ENCODE assay signal across 15 cellular contexts in the genomic region with DNA sequence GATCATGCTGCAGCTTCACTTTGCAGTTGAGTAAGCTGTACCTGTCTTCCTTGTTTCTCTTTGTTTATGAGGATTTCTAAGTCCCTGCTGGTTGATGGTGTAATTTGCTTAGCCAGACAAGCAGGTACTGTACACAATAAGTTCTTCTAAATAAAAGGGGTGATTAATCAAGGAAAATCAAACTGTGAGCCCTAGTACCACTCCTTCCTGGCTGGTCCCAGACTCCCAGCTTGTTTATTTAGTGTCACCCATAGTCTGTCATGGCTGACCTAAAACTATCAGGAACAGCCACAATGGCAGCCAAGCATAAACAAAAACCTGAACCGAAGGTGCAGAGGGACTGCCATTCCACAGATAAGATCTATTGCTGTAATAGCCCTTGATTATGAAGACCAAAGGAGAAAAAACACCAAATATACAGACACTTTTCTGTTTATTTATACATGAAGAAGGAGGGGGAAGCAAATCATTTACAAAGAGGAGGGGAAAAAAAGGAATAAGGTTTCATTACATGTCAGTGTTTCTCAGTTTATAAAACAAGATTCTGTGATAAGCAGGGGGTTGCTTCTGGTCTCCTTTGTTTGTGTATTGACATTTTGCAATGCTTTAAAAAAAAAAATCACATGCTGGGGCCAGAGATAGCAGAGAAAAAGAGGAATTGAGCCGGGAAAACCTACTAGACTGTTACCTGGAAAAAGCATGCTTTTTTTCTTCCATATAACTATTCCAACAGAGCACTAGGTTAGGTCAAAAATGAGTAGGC.
DNase-seq lines count a peak whose midpoint lies in the region; ATAC-seq and TF ChIP-seq lines count a peak whose summit lies in the region.
"Had no signal": no experiment of that assay in that cellular context is flagged by ENCODE, and none has a peak within 500 bp of the region (broad histone marks: within the 10 kb centered on the region; RNA-seq: fewer than 3 reads in every experiment).

No MANE protein-coding gene starts in this region.

- TF ChIP-seq CTCF in neural progenitor cell (IDR thresholded peaks at IDR 0.05): no peak

- no peak overlapping the region for H3K27ac Mint-ChIP-seq in neural progenitor cell
- H3K27ac Mint-ChIP-seq: activated naive CD4-positive, alpha-beta T cell treated with anti-CD3 and anti-CD28 coated beads, Interleukin-2, amount 50 U/mL, for 72 hours had no signal

- no peak overlapping the region for H3K4me3 ChIP-seq in neural progenitor cell
- H3K4me3 ChIP-seq: GM12878, psoas muscle, thoracic aorta had no signal

- no peak overlapping the region for H3K4me2 ChIP-seq in neural progenitor cell

- H3F3A ChIP-seq in neural progenitor cell (ENCODE audit: low read depth): no peaks in the 10 kb centered on the region

- H2AFZ ChIP-seq in neural progenitor cell (replicated peaks): peak overlapping the region; percentile 75

- no peak overlapping the region for H3K4me3 Mint-ChIP-seq in neural progenitor cell

- no peaks in the 10 kb centered on the region for H3K9me3 ChIP-seq in neural progenitor cell (ENCODE audit: low read depth)
- H3K9me3 ChIP-seq: psoas muscle, thoracic aorta had no signal

- H3K27ac ChIP-seq in epithelial cell of prostate: no peak overlapping the region
- H3K27ac ChIP-seq in neural progenitor cell: no peak overlapping the region
- H3K27ac ChIP-seq: foreskin keratinocyte, psoas muscle, thoracic aorta had no signal

- no peak for ATAC-seq in GM18861 (IDR thresholded peaks at IDR 0.05; ENCODE audit: unreplicated experiment)
- ATAC-seq in HG03469 (IDR thresholded peaks at IDR 0.05; ENCODE audit: unreplicated experiment): no peak
- ATAC-seq: activated naive CD4-positive, alpha-beta T cell treated with anti-CD3 and anti-CD28 coated beads, Interleukin-2, amount 50 U/mL, for 72 hours; foreskin keratinocyte; GM12878; psoas muscle had no signal

- H3K27me3 Mint-ChIP-seq in neural progenitor cell (ENCODE audit: insufficient read depth, low read depth): no peaks in the 10 kb centered on the region

- no peaks in the 10 kb centered on the region for H4K20me1 ChIP-seq in neural progenitor cell (ENCODE audit: low read depth)

- H3K36me3 ChIP-seq in neural progenitor cell: no peaks in the 10 kb centered on the region
- H3K36me3 ChIP-seq: thoracic aorta had no signal

- H3K36me3 Mint-ChIP-seq in neural progenitor cell: no peaks in the 10 kb centered on the region
- H3K36me3 Mint-ChIP-seq: activated naive CD4-positive, alpha-beta T cell treated with anti-CD3 and anti-CD28 coated beads, Interleukin-2, amount 50 U/mL, for 72 hours had no signal

- H3K9me3 Mint-ChIP-seq in neural progenitor cell: no peaks in the 10 kb centered on the region

- no peaks in the 10 kb centered on the region for H3K27me3 ChIP-seq in neural progenitor cell
- H3K27me3 ChIP-seq: foreskin keratinocyte had no signal

- H3K9ac ChIP-seq in neural progenitor cell: no peak overlapping the region

- peak; percentile 17 for DNase-seq in DMS153 treated with DMSO at 0.1 percent for 48 hours (lab: John Stamatoyannopoulos, UW; ENCODE audit: unreplicated experiment)
- DNase-seq in M059J (ENCODE audit: low read depth): peak; percentile 89
- peak; percentile 44 for DNase-seq in epithelial cell of prostate (ENCODE audit: low read depth, low spot score)
- no peak for DNase-seq in neural progenitor cell (ENCODE audit: low spot score)
- DNase-seq in RKO (ENCODE audit: low spot score): no peak
- DNase-seq: effector CD8-positive, alpha-beta T cell; EL; foreskin keratinocyte; NCI-H1930; psoas muscle had no signal

- no peaks in the 10 kb centered on the region for H3K4me1 Mint-ChIP-seq in neural progenitor cell

- no peaks in the 10 kb centered on the region for H3K4me1 ChIP-seq in neural progenitor cell
- H3K4me1 ChIP-seq: psoas muscle had no signal

- H3K79me2 ChIP-seq in neural progenitor cell (ENCODE audit: low read depth): no peaks in the 10 kb centered on the region

Comparison
In these comparisons a context has a peak if more than half of its experiments do, and no peak if none do; other contexts are left out.
1. DNase-seq: peak in DMS153 treated with DMSO at 0.1 percent for 48 hours (single experiment), M059J (single experiment) and epithelial cell of prostate (single experiment); none in neural progenitor cell (single experiment) and RKO (single experiment).